12 cellular contexts compared by ENCODE assay signal in genomic region chr22:27318516-27318915, GRCh38.
DNase-seq lines count a peak whose midpoint lies in the region; ATAC-seq, FAIRE-seq and TF ChIP-seq lines count a peak whose summit lies in the region.
"Had no signal": no experiment of that assay in that cellular context is flagged by ENCODE, and none has a peak within 500 bp of the region (broad histone marks: within the 10 kb centered on the region; RNA-seq: fewer than 3 reads in every experiment).

No MANE protein-coding gene starts in this region.

- H3K36me3 ChIP-seq in heart right ventricle (no peaks in the 10 kb centered on the region), small intestine (ENCODE audit: control insufficient read depth in 2 of 2, insufficient read depth in 2 of 2, low read length in 2 of 2) (no peaks in the 10 kb centered on the region)

- H3K4me3 ChIP-seq in HFF-Myc (replicated peaks; ENCODE audit: low read depth, low read length) (no peak overlapping the region), heart right ventricle (no peak overlapping the region), small intestine (ENCODE audit: low read depth in 1 of 2, low read length in 2 of 2) (no peak overlapping the region)

- H3K27me3 ChIP-seq in heart right ventricle (peaks cover 0 to 32% (median 18%) of the 10 kb centered on the region in 7 donors), small intestine (ENCODE audit: control insufficient read depth in 2 of 2, insufficient read depth in 2 of 2, low read length in 2 of 2) (peaks cover 0 to 5% of the 10 kb centered on the region in 2 donors)

- DNase-seq in HFF-Myc (ENCODE audit: extremely low read depth, low read depth) (peak; percentile 12), astrocyte of the hippocampus (ENCODE audit: low read depth, low spot score) (peak; percentile 78), heart right ventricle (peak in 1 of 2 donors; percentile 46), small intestine (peak; percentile 59), GM19239 (ENCODE audit: insufficient read length, low spot score) (no peak), NCI-H146 treated with DMSO at 0.1 percent for 48 hours (lab: John Stamatoyannopoulos, UW; ENCODE audit: unreplicated experiment) (no peak), middle frontal gyrus (ENCODE audit: extremely low spot score, low spot score) (no peak), NCI-H1417 (lab: John Stamatoyannopoulos, UW) (no peak)
- DNase-seq: activated CD8-positive, alpha-beta T cell treated with anti-CD3 and anti-CD28 coated beads, Interleukin-2, amount 10 ng/mL, durations not matched to agents 7 days and 5 days; nephron progenitor cell; SW 1271 had no signal

- peak in 7 of 8 donors; percentile 61 to 86 (median 74) for ATAC-seq in heart right ventricle
- ATAC-seq: activated CD8-positive, alpha-beta T cell treated with anti-CD3 and anti-CD28 coated beads, Interleukin-2, amount 10 ng/mL, durations not matched to agents 7 days and 5 days had no signal

- WGBS in heart right ventricle, 2 donors, result 15 to 24% methylated on average over 3 of the region's 3 CpGs
- 5 to 14% (median 8%) methylated on average over 3 of the region's 3 CpGs for WGBS in small intestine, 3 donors

- FAIRE-seq in small intestine (lab: Jason Lieb, UNC) (no peak), GM19239 (lab: Jason Lieb, UNC) (no peak)
- FAIRE-seq: G401.6 had no signal

- H3K9me3 ChIP-seq in heart right ventricle, result peaks cover 0 to 11% (median 0%) of the 10 kb centered on the region in 11 donors
- H3K9me3 ChIP-seq in small intestine (ENCODE audit: control insufficient read depth, low read depth), result no peaks in the 10 kb centered on the region

- H3K27ac ChIP-seq in heart right ventricle (no peak overlapping the region), small intestine (ENCODE audit: low read depth in 1 of 2, low read length in 1 of 2) (no peak overlapping the region)

- H3K4me1 ChIP-seq in heart right ventricle, result peaks cover 0 to 20% (median 3%) of the 10 kb centered on the region in 9 donors
- H3K4me1 ChIP-seq in small intestine (ENCODE audit: control insufficient read depth in 2 of 2, insufficient read depth in 1 of 2, low read depth in 1 of 2, low read length in 1 of 2), result peaks cover 7 to 8% of the 10 kb centered on the region in 2 donors

- intact Hi-C loops in heart right ventricle (cut with DNase I), result no loop called here

- TF ChIP-seq CTCF in HFF-Myc (IDR thresholded peaks at IDR 0.05; ENCODE audit: low read depth, low read length, missing control alignments) (no peak), heart right ventricle (IDR thresholded peaks at IDR 0.05) (no peak)

Comparison
In these comparisons a context has a peak if more than half of its experiments do, and no peak if none do; other contexts are left out.
1. DNase-seq: peak in HFF-Myc (single experiment), astrocyte of the hippocampus (single experiment) and small intestine (single experiment); none in GM19239 (single experiment), NCI-H146 treated with DMSO at 0.1 percent for 48 hours (single experiment), middle frontal gyrus (single experiment) and NCI-H1417 (0 of 3).